In the genomic region with DNA sequence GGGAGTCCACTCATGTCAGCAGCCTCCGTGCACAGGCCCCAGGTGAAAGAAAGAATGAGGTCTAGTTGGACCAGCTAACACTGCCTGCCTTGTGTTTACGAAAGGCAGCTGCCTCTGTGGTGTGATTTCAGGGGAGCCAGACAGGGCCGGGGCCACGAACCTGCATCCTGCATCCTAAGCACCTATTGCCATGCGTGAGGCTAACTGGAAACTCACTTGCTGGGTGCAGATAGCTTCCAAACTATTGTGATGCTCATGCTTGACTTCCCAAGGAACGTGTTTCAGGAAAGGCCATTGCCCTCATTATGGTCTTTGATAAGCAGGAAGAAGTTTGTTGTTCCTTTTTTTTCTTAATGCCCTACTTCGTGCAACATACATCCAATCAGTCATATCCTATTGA, we compare ENCODE assay signal across 9 cellular contexts. TPM values are rescaled to one million over a fixed set of nuclear protein-coding genes. Genes with fewer than 3 reads are reported as not detected.
DNase-seq lines count a peak whose midpoint lies in the region; ATAC-seq and TF ChIP-seq lines count a peak whose summit lies in the region.
"Had no signal": no experiment of that assay in that cellular context is flagged by ENCODE, and none has a peak within 500 bp of the region (broad histone marks: within the 10 kb centered on the region; RNA-seq: fewer than 3 reads in every experiment).

No MANE protein-coding gene starts in this region.

- H3K27ac ChIP-seq in fibroblast of lung (ENCODE audit: insufficient read depth, low read length) = no peak overlapping the region

- H2AFZ ChIP-seq in fibroblast of lung (ENCODE audit: low read length) = no peak overlapping the region

- peaks cover 31% of the 10 kb centered on the region for H3K79me2 ChIP-seq in fibroblast of lung (ENCODE audit: control insufficient read depth, insufficient read depth, low read length)

- no peaks in the 10 kb centered on the region for H3K27me3 ChIP-seq in fibroblast of lung (ENCODE audit: control insufficient read depth, insufficient read depth, low read length)

- H4K20me1 ChIP-seq in fibroblast of lung (ENCODE audit: control insufficient read depth, extremely low read depth, insufficient read depth, low read length) = no peaks in the 10 kb centered on the region

- no peaks in the 10 kb centered on the region for H3K27me3 Mint-ChIP-seq in HFFc6 (ENCODE audit: insufficient read depth)
- H3K27me3 Mint-ChIP-seq in activated T-cell treated with anti-CD3 and anti-CD28 coated beads, Interleukin-2, amount 50 U/mL, for 24 hours = no peaks in the 10 kb centered on the region

- H3K9me3 ChIP-seq in fibroblast of lung (ENCODE audit: control insufficient read depth, insufficient read depth, low read depth, low read length) = no peaks in the 10 kb centered on the region

- H3K4me1 Mint-ChIP-seq in HFFc6 (ENCODE audit: low read depth) = peaks cover 34% of the 10 kb centered on the region
- peaks cover 61% of the 10 kb centered on the region for H3K4me1 Mint-ChIP-seq in activated T-cell treated with anti-CD3 and anti-CD28 coated beads, Interleukin-2, amount 50 U/mL, for 24 hours (ENCODE audit: low read depth)

- peak overlapping the region; percentile 16 for H3K4me3 Mint-ChIP-seq in HFFc6
- H3K4me3 Mint-ChIP-seq in activated T-cell treated with anti-CD3 and anti-CD28 coated beads, Interleukin-2, amount 50 U/mL, for 24 hours = peak overlapping the region; percentile 99

- DNase-seq in HFFc6 (no peak), fibroblast of lung (ENCODE audit: low read depth in 2 of 2) (no peak), NCI-H2107 (lab: John Stamatoyannopoulos, UW) (no peak), NOMO-1 treated with DMSO at 0.1 percent for 48 hours (lab: John Stamatoyannopoulos, UW; ENCODE audit: unreplicated experiment) (no peak)
- peak; percentile 52 for DNase-seq in activated T-cell treated with anti-CD3 and anti-CD28 coated beads, Interleukin-2, amount 50 U/mL, for 24 hours
- peak; percentile 9 for DNase-seq in stimulated activated naive CD4-positive, alpha-beta T cell treated with Interleukin-2 at 50 U/mL for 16 hours (lab: John Stamatoyannopoulos, UW)
- DNase-seq: Kasumi-1 had no signal

- H3K36me3 ChIP-seq in fibroblast of lung (ENCODE audit: control insufficient read depth, insufficient read depth, low read length) = no peaks in the 10 kb centered on the region

- ATAC-seq in HG03139 (IDR thresholded peaks at IDR 0.05; ENCODE audit: unreplicated experiment) = no peak
- no peak for ATAC-seq in HG02763 (IDR thresholded peaks at IDR 0.05; ENCODE audit: unreplicated experiment)

- no peak overlapping the region for H3K9ac ChIP-seq in fibroblast of lung (ENCODE audit: insufficient read depth, low read length)

- peak overlapping the region; percentile 57 for H3K4me2 ChIP-seq in fibroblast of lung (ENCODE audit: extremely low read depth, insufficient read depth, low read length)

- H3K4me3 ChIP-seq in fibroblast of lung (replicated peaks in 1 of 4; ENCODE audit: control extremely low read depth in 1 of 4, insufficient read depth in 1 of 4, low read depth in 3 of 4, low read length in 4 of 4) = no peak overlapping the region

- no peaks in the 10 kb centered on the region for H3K4me1 ChIP-seq in fibroblast of lung (ENCODE audit: control insufficient read depth, extremely low read depth, insufficient read depth, low read length)

- H3K27ac Mint-ChIP-seq in HFFc6 = peak overlapping the region; percentile 30
- H3K27ac Mint-ChIP-seq in activated T-cell treated with anti-CD3 and anti-CD28 coated beads, Interleukin-2, amount 50 U/mL, for 24 hours = peak overlapping the region; percentile 99

- H3K36me3 Mint-ChIP-seq in HFFc6 (ENCODE audit: low read depth) = peaks cover 5% of the 10 kb centered on the region; the same call in 1 of the 2 replicates
- H3K36me3 Mint-ChIP-seq in activated T-cell treated with anti-CD3 and anti-CD28 coated beads, Interleukin-2, amount 50 U/mL, for 24 hours (ENCODE audit: low read depth) = peaks cover 52% of the 10 kb centered on the region

- no peak for TF ChIP-seq CTCF in HFFc6 (IDR thresholded peaks at IDR 0.05)
- TF ChIP-seq CTCF in fibroblast of lung (conservative IDR thresholded peaks at IDR 0.05 in 1 of 2, IDR thresholded peaks at IDR 0.05 in 1 of 2; ENCODE audit: low read depth in 1 of 2, low read length in 2 of 2) = no peak

- H3K9me3 Mint-ChIP-seq in HFFc6 = no peaks in the 10 kb centered on the region
- H3K9me3 Mint-ChIP-seq in activated T-cell treated with anti-CD3 and anti-CD28 coated beads, Interleukin-2, amount 50 U/mL, for 24 hours = peaks cover 2% of the 10 kb centered on the region

RNA-seq across cellular contexts. Expression of a gene that starts 2.3 kb away (rescaled TPM):
- 10 to 100 TPM; 13.4 to 24.0 (median 19.7) TPM for total RNA-seq in HFFc6 (2021; fragmentation: NEBNext Ultra II Directional; extraction: Animal tissue kit (Norgen Biotek cat#: 25700))
- total RNA-seq in fibroblast of lung = 30.9 and 31.8 TPM in 2 replicates
- polyA plus RNA-seq in fibroblast of lung = 32.5 and 42.3 TPM in 2 replicates
- polyA plus RNA-seq in fibroblast of lung (2012) = 19.2 and 19.3 TPM in 2 replicates
- 14.9 and 36.3 TPM in 2 replicates for polyA minus RNA-seq in fibroblast of lung (ENCODE audit: low replicate concordance)

Comparison
In these comparisons a context has a peak if more than half of its experiments do, and no peak if none do; other contexts are left out.
1. DNase-seq: peak in activated T-cell treated with anti-CD3 and anti-CD28 coated beads, Interleukin-2, amount 50 U/mL, for 24 hours (single experiment) and stimulated activated naive CD4-positive, alpha-beta T cell treated with Interleukin-2 at 50 U/mL for 16 hours (single experiment); none in HFFc6 (single experiment), fibroblast of lung (0 of 2), NCI-H2107 (single experiment) and NOMO-1 treated with DMSO at 0.1 percent for 48 hours (single experiment).